In the genomic region with DNA sequence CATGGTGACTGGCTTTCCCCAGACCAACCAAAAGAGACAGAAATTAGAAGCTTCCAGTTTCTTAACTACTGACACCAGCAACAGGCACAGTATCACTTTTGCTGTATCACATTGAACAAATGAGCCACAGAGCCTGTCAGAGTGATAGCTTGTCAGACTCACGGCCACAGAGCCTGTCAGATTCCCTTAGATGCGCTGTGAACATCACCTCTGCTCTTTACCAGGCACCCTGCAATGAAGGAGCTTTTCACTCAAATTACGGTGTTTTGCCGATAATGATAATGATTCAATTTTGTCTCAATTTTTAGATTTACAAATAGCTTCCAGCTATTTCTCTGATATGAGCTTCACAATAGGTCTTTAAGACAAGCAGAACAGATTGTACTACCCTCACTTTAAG, we compare ENCODE assay signal across 17 cellular contexts.
A peak's percentile ranks its signal among the peaks of the same experiment; 100 is the strongest.
DNase-seq lines count a peak whose midpoint lies in the region; ATAC-seq and TF ChIP-seq lines count a peak whose summit lies in the region.
"Had no signal": no experiment of that assay in that cellular context is flagged by ENCODE, and none has a peak within 500 bp of the region (broad histone marks: within the 10 kb centered on the region; RNA-seq: fewer than 3 reads in every experiment).

No MANE protein-coding gene starts in this region.

- H3K9me3 ChIP-seq in esophagus muscularis mucosa (no peaks in the 10 kb centered on the region), aorta (ENCODE audit: control insufficient read depth, low read length) (no peaks in the 10 kb centered on the region)

- peaks cover 5% of the 10 kb centered on the region for H3K27me3 Mint-ChIP-seq in progenitor cell of endocrine pancreas

- no peak for TF ChIP-seq EP300 in esophagus muscularis mucosa (IDR thresholded peaks at IDR 0.05)

- H3K9me3 Mint-ChIP-seq in progenitor cell of endocrine pancreas (ENCODE audit: low read depth) = no peaks in the 10 kb centered on the region

- no peak overlapping the region for H3K4me3 Mint-ChIP-seq in progenitor cell of endocrine pancreas (ENCODE audit: low read depth)
- H3K4me3 Mint-ChIP-seq: CD4-positive, alpha-beta memory T cell had no signal

- DNase-seq in NCI-H146 treated with DMSO at 0.1 percent for 48 hours (lab: John Stamatoyannopoulos, UW; ENCODE audit: unreplicated experiment) (peak; percentile 67), NCI-H69 (lab: John Stamatoyannopoulos, UW) (peak; percentile 63), esophagus muscularis mucosa (ENCODE audit: extremely low spot score) (peak; percentile 47), aorta (no peak), progenitor cell of endocrine pancreas (ENCODE audit: low spot score, unreplicated experiment) (no peak)
- DNase-seq: C1 segment of cervical spinal cord; Calu3; CD4-positive, alpha-beta memory T cell; COR-L47; DMS53; DMS79 treated with DMSO at 0.1 percent for 48 hours; GF-D8; H7; HCEC 1CT had no signal

- H3K4me3 ChIP-seq in esophagus muscularis mucosa (no peak overlapping the region), aorta (ENCODE audit: low read length in 2 of 2) (no peak overlapping the region)
- H3K4me3 ChIP-seq: GM23248 had no signal

- WGBS in esophagus muscularis mucosa = 98% methylated on average over 4 of the region's 4 CpGs
- WGBS in aorta, 2 donors = 96 to 98% methylated on average over 4 of the region's 4 CpGs

- no peak for TF ChIP-seq CTCF in esophagus muscularis mucosa (IDR thresholded peaks at IDR 0.05)
- TF ChIP-seq CTCF in progenitor cell of endocrine pancreas (IDR thresholded peaks at IDR 0.05; ENCODE audit: unreplicated experiment) = no peak

- intact Hi-C loops in esophagus muscularis mucosa (cut with DNase I) (no loop called here), aorta (cut with DNase I) (no loop called here)

- peaks cover 1% of the 10 kb centered on the region for H3K4me1 Mint-ChIP-seq in progenitor cell of endocrine pancreas (ENCODE audit: low read depth)
- H3K4me1 Mint-ChIP-seq: CD4-positive, alpha-beta memory T cell had no signal

- no peaks in the 10 kb centered on the region for H3K36me3 ChIP-seq in esophagus muscularis mucosa
- no peaks in the 10 kb centered on the region for H3K36me3 ChIP-seq in aorta (ENCODE audit: control insufficient read depth in 1 of 2, insufficient read depth in 2 of 2, low read length in 1 of 2)

- ATAC-seq in HG03520 (IDR thresholded peaks at IDR 0.05; ENCODE audit: unreplicated experiment) = no peak
- no peak for ATAC-seq in aorta (ENCODE audit: low FRiP score)
- ATAC-seq in GM19035 (IDR thresholded peaks at IDR 0.05; ENCODE audit: unreplicated experiment) = no peak

- H3K27ac ChIP-seq in esophagus muscularis mucosa (replicated peaks in 1 of 4) (no peak overlapping the region), aorta (ENCODE audit: low read depth in 1 of 2, low read length in 2 of 2) (no peak overlapping the region)
- H3K27ac ChIP-seq: GM23248 had no signal

- TF ChIP-seq POLR2A in esophagus muscularis mucosa (IDR thresholded peaks at IDR 0.05; ENCODE audit: low read depth) = no peak

- no peaks in the 10 kb centered on the region for H3K27me3 ChIP-seq in esophagus muscularis mucosa
- no peaks in the 10 kb centered on the region for H3K27me3 ChIP-seq in aorta (ENCODE audit: control insufficient read depth in 1 of 2, insufficient read depth in 2 of 2, low read length in 1 of 2)

- H3K36me3 Mint-ChIP-seq in progenitor cell of endocrine pancreas (ENCODE audit: insufficient read depth) = no peaks in the 10 kb centered on the region
- H3K36me3 Mint-ChIP-seq: CD4-positive, alpha-beta memory T cell had no signal

- H3K4me1 ChIP-seq in esophagus muscularis mucosa (peaks cover 0 to 7% (median 5%) of the 10 kb centered on the region in 4 donors), aorta (ENCODE audit: control insufficient read depth in 1 of 2, insufficient read depth in 2 of 2, low read length in 2 of 2) (no peaks in the 10 kb centered on the region)

- no peak overlapping the region for H3K27ac Mint-ChIP-seq in progenitor cell of endocrine pancreas
- H3K27ac Mint-ChIP-seq: CD4-positive, alpha-beta memory T cell had no signal

Comparison
In these comparisons a context has a peak if more than half of its experiments do, and no peak if none do; other contexts are left out.
1. DNase-seq: peak in NCI-H146 treated with DMSO at 0.1 percent for 48 hours (single experiment), NCI-H69 (single experiment) and esophagus muscularis mucosa (single experiment); none in aorta (0 of 2) and progenitor cell of endocrine pancreas (single experiment).